ENCODE assay signal across 1 cellular context in genomic region chr1:33001282-33001681, GRCh38.
TF ChIP-seq lines count a peak whose summit lies in the region.

No MANE protein-coding gene starts in this region.

TF ChIP-seq in K562, 482 proteins besides CTCF, POLR2A, EP300 and RAD21 (continued from another document):
- peak; percentile 7 for TF ChIP-seq CTCFL (IDR thresholded peaks at IDR 0.05; ENCODE audit: borderline replicate concordance, insufficient read depth, low read depth, low read length, poor library complexity, severe bottlenecking)
- 0 out of 2 replicates have a peak, but pooled peaks have one; percentile 34 for TF ChIP-seq FOXP1 (CRISPR knock-in tag; IDR thresholded peaks at IDR 0.05)
- TF ChIP-seq POLR2B (IDR thresholded peaks at IDR 0.05; ENCODE audit: low read depth, partially characterized antibody): no peak
- TF ChIP-seq PYGO2 (tag; IDR thresholded peaks at IDR 0.05): no peak
